Comparison of ENCODE assay signal across 8 cellular contexts in genomic region chr11:44611687-44612437, GRCh38. TPM values are rescaled to one million over a fixed set of nuclear protein-coding genes. Genes with fewer than 3 reads are reported as not detected.
A peak's percentile ranks its signal among the peaks of the same experiment; 100 is the strongest.
DNase-seq lines count a peak whose midpoint lies in the region; TF ChIP-seq lines count a peak whose summit lies in the region.

No MANE protein-coding gene starts in this region.

- H3K4me1 Mint-ChIP-seq in activated naive CD4-positive, alpha-beta T cell treated with anti-CD3 and anti-CD28 coated beads for 36 hours (ENCODE audit: low read depth): peaks cover 82% of the 10 kb centered on the region
- peaks cover 21% of the 10 kb centered on the region for H3K4me1 Mint-ChIP-seq in glutamatergic neuron (ENCODE audit: low read depth, unreplicated experiment)

- peaks cover 41% of the 10 kb centered on the region for H3K36me3 Mint-ChIP-seq in activated naive CD4-positive, alpha-beta T cell treated with anti-CD3 and anti-CD28 coated beads for 36 hours (ENCODE audit: low read depth)
- no peaks in the 10 kb centered on the region for H3K36me3 Mint-ChIP-seq in glutamatergic neuron (ENCODE audit: unreplicated experiment)

- DNase-seq in A172 (ENCODE audit: low spot score): peak; percentile 32
- peak; percentile 68 for DNase-seq in GM20000 (ENCODE audit: low spot score)
- peak; percentile 26 to 38 for DNase-seq in Kasumi-1 (lab: John Stamatoyannopoulos, UW)
- DNase-seq in activated naive CD4-positive, alpha-beta T cell treated with anti-CD3 and anti-CD28 coated beads for 36 hours: peak; percentile 78
- peak in 2 of 3 experiments; percentile 37 to 67 for DNase-seq in stimulated activated CD4-positive, alpha-beta T cell treated with anti-CD3 and anti-CD28 coated beads, TNF-alpha, amount 100 ng/mL, for 24 hours (ENCODE audit: low read depth in 3 of 3)
- no peak for DNase-seq in mesenteric fat pad (ENCODE audit: low spot score)
- DNase-seq in glutamatergic neuron: no peak
- no peak for DNase-seq in amniotic stem cell (lab: John Stamatoyannopoulos, UW)

- no peaks in the 10 kb centered on the region for H3K9me3 Mint-ChIP-seq in activated naive CD4-positive, alpha-beta T cell treated with anti-CD3 and anti-CD28 coated beads for 36 hours
- H3K9me3 Mint-ChIP-seq in glutamatergic neuron (ENCODE audit: unreplicated experiment): peaks cover 5% of the 10 kb centered on the region

- CTCF ChIA-PET in activated naive CD4-positive, alpha-beta T cell treated with anti-CD3 and anti-CD28 coated beads for 36 hours (lab: Charles Lee): interaction anchor here (0.9 to 21.7 kb wide), 7 partner anchors 9 to 300 kb away, joined by 3 to 366 read pairs (median 4); no protein-coding TSS in a partner anchor

- intact Hi-C loops in activated naive CD4-positive, alpha-beta T cell treated with anti-CD3 and anti-CD28 coated beads for 36 hours (cut with micrococcal nuclease): loop anchor here (1.0 to 10.0 kb wide), 5 partner anchors 15 to 517 kb away; partner anchors contain the start of genes CD82 and EXT2

- peak overlapping the region; percentile 71 for H3K27ac Mint-ChIP-seq in activated naive CD4-positive, alpha-beta T cell treated with anti-CD3 and anti-CD28 coated beads for 36 hours
- no peak overlapping the region for H3K27ac Mint-ChIP-seq in glutamatergic neuron (ENCODE audit: unreplicated experiment)

- TF ChIP-seq CTCF in GM20000 (IDR thresholded peaks at IDR 0.05; ENCODE audit: extremely low read depth, missing control alignments) (no peak), glutamatergic neuron (IDR thresholded peaks at IDR 0.05; ENCODE audit: partially characterized antibody, unreplicated experiment) (no peak)

- H3K4me3 Mint-ChIP-seq in activated naive CD4-positive, alpha-beta T cell treated with anti-CD3 and anti-CD28 coated beads for 36 hours: no peak overlapping the region
- no peak overlapping the region for H3K4me3 Mint-ChIP-seq in glutamatergic neuron (ENCODE audit: unreplicated experiment)

- H3K27me3 Mint-ChIP-seq in activated naive CD4-positive, alpha-beta T cell treated with anti-CD3 and anti-CD28 coated beads for 36 hours (ENCODE audit: low read depth): no peaks in the 10 kb centered on the region
- H3K27me3 Mint-ChIP-seq in glutamatergic neuron (ENCODE audit: unreplicated experiment): peaks cover 7% of the 10 kb centered on the region

RNA-seq across cellular contexts. Expression of gene CD82, which starts 46.4 kb away (rescaled TPM):
- 26.8 and 40.3 TPM in 2 replicates for total RNA-seq in A172 (2014; rRNA removed; shearing (Covaris generic))
- 100 to 1,000 TPM; 140 to 141 TPM for total RNA-seq in activated naive CD4-positive, alpha-beta T cell treated with anti-CD3 and anti-CD28 coated beads for 36 hours
- 67.6 TPM for total RNA-seq in mesenteric fat pad
- 4.4 TPM for total RNA-seq in glutamatergic neuron (ENCODE audit: unreplicated experiment)

Comparison
In these comparisons a context has a peak if more than half of its experiments do, and no peak if none do; other contexts are left out.
1. DNase-seq: peak in A172 (single experiment), GM20000 (single experiment), Kasumi-1 (2 of 2), activated naive CD4-positive, alpha-beta T cell treated with anti-CD3 and anti-CD28 coated beads for 36 hours (single experiment) and stimulated activated CD4-positive, alpha-beta T cell treated with anti-CD3 and anti-CD28 coated beads, TNF-alpha, amount 100 ng/mL, for 24 hours (2 of 3); none in mesenteric fat pad (single experiment), glutamatergic neuron (single experiment) and amniotic stem cell (single experiment).